ENCODE assay signal across 13 cellular contexts in the genomic region with DNA sequence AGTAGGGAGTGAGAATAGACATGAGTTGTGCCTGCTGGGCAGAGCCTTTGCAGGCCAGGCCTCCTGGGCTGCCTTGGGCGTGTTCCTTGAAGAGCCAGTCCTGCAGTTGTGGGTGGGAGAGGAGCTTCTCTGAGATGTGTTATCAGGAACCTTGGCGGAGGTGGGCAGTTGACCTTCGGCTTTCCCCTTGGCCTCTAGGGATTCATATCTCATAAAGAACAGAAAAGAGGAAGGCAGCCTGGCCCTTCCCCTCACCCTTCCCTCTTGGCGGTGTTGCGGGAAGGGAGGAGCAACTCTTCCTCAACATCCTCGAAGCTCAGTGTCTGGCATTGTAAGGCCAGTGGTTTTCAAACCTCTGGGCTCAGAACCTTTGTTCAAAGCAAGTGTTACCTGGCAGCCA. TPM values are rescaled to one million over a fixed set of nuclear protein-coding genes. Genes with fewer than 3 reads are reported as not detected.
A peak's percentile ranks its signal among the peaks of the same experiment; 100 is the strongest.
DNase-seq lines count a peak whose midpoint lies in the region; ATAC-seq and TF ChIP-seq lines count a peak whose summit lies in the region.
"Had no signal": no experiment of that assay in that cellular context is flagged by ENCODE, and none has a peak within 500 bp of the region (broad histone marks: within the 10 kb centered on the region; RNA-seq: fewer than 3 reads in every experiment).

No MANE protein-coding gene starts in this region.

- no peak for TF ChIP-seq CTCF in CD14-positive monocyte (IDR thresholded peaks at IDR 0.05)
- TF ChIP-seq CTCF in NB4 (IDR thresholded peaks at IDR 0.05; ENCODE audit: low read depth, low read length): no peak
- TF ChIP-seq CTCF in dorsolateral prefrontal cortex (IDR thresholded peaks at IDR 0.05 in 54 of 56, conservative IDR thresholded peaks at IDR 0.05 in 2 of 56; ENCODE audit: low read depth in 1 of 56, partially characterized antibody in 56 of 56): no peak
- TF ChIP-seq CTCF in WERI-Rb-1 (IDR thresholded peaks at IDR 0.05; ENCODE audit: low read depth, low read length): no peak

- DNase-seq in CD14-positive monocyte (ENCODE audit: low spot score): peak; percentile 68
- peak; percentile 78 for DNase-seq in NB4 (ENCODE audit: low read depth)
- DNase-seq in caudate nucleus (lab: John Stamatoyannopoulos, UW): no peak
- DNase-seq in dorsolateral prefrontal cortex: no peak
- DNase-seq in WERI-Rb-1: no peak
- DNase-seq in COLO668 (lab: John Stamatoyannopoulos, UW; ENCODE audit: unreplicated experiment): no peak
- DNase-seq: activated CD4-positive, alpha-beta T cell treated with anti-CD3 and anti-CD28 coated beads, Interleukin-2, amount 50 U/mL, for 4 hours; NCI-H446 had no signal

- H3K27ac ChIP-seq in caudate nucleus (ENCODE audit: low read depth, low read length) (peak overlapping the region; percentile 5), muscle layer of colon (ENCODE audit: low read depth, low read length) (peak overlapping the region; percentile 31), dorsolateral prefrontal cortex (no peak overlapping the region), WERI-Rb-1 (no peak overlapping the region)
- H3K27ac ChIP-seq: suprapubic skin had no signal

- no peaks in the 10 kb centered on the region for H3K9me3 ChIP-seq in muscle layer of colon (ENCODE audit: low read length)
- H3K9me3 ChIP-seq in WERI-Rb-1 (ENCODE audit: severe bottlenecking): no peaks in the 10 kb centered on the region
- H3K9me3 ChIP-seq: suprapubic skin had no signal

- no peak overlapping the region for H3K4me3 ChIP-seq in NB4 (ENCODE audit: low read depth, low read length)
- no peak overlapping the region for H3K4me3 ChIP-seq in muscle layer of colon (ENCODE audit: low read depth in 1 of 2, low read length in 2 of 2)
- H3K4me3 ChIP-seq in dorsolateral prefrontal cortex: no peak overlapping the region
- no peak overlapping the region for H3K4me3 ChIP-seq in WERI-Rb-1 (ENCODE audit: low read depth, low read length)
- H3K4me3 ChIP-seq: coronary artery, suprapubic skin had no signal

- peak overlapping the region; percentile 47 to 72 for H3K4me3 Mint-ChIP-seq in CD14-positive monocyte
- H3K4me3 Mint-ChIP-seq: T-helper 2 cell treated with Interferon-gamma antibody and Interleukin-4, amounts not matched to agents 5 μg/mL and 100 μg/mL, for 36 hours had no signal

- H3K27me3 ChIP-seq in muscle layer of colon (ENCODE audit: control insufficient read depth in 1 of 2, insufficient read depth in 2 of 2, low read length in 2 of 2) (no peaks in the 10 kb centered on the region), dorsolateral prefrontal cortex (no peaks in the 10 kb centered on the region), WERI-Rb-1 (ENCODE audit: insufficient read depth, low read depth, severe bottlenecking) (no peaks in the 10 kb centered on the region)
- H3K27me3 ChIP-seq: suprapubic skin had no signal

- H3K9ac ChIP-seq in muscle layer of colon (ENCODE audit: low read length): no peak overlapping the region

- H3K9me3 Mint-ChIP-seq in CD14-positive monocyte: peaks cover 0 to 6% (median 0%) of the 10 kb centered on the region in 7 donors
- H3K9me3 Mint-ChIP-seq: T-helper 2 cell treated with Interferon-gamma antibody and Interleukin-4, amounts not matched to agents 5 μg/mL and 100 μg/mL, for 36 hours had no signal

- H3K27me3 Mint-ChIP-seq in CD14-positive monocyte (ENCODE audit: low read depth in 3 of 3): peaks cover 0 to 6% (median 0%) of the 10 kb centered on the region in 3 donors

- no peak for ATAC-seq in GM21360 (IDR thresholded peaks at IDR 0.05; ENCODE audit: unreplicated experiment)

- H3K4me1 ChIP-seq in muscle layer of colon (ENCODE audit: insufficient read depth, low read length): peaks cover 61% of the 10 kb centered on the region

- intact Hi-C loops in CD14-positive monocyte (cut with micrococcal nuclease): loop anchor here (5.0 to 10.0 kb wide), 8 partner anchors 40 to 222 kb away; no protein-coding TSS in a partner anchor
- intact Hi-C loops in dorsolateral prefrontal cortex (cut with DNase I): no loop called here

- peaks cover 16 to 32% of the 10 kb centered on the region in 2 donors for H3K36me3 Mint-ChIP-seq in CD14-positive monocyte

- H3K27ac Mint-ChIP-seq in CD14-positive monocyte: peak overlapping the region; percentile 90 to 97 (median 96)
- H3K27ac Mint-ChIP-seq: T-helper 2 cell treated with Interferon-gamma antibody and Interleukin-4, amounts not matched to agents 5 μg/mL and 100 μg/mL, for 36 hours had no signal

- H3K36me3 ChIP-seq in muscle layer of colon (ENCODE audit: insufficient read depth, low read length) (no peaks in the 10 kb centered on the region), WERI-Rb-1 (peaks cover under 1% of the 10 kb centered on the region; the same call in 1 of the 2 replicates)
- H3K36me3 ChIP-seq: suprapubic skin had no signal

- TF ChIP-seq POLR2A in NB4 (IDR thresholded peaks at IDR 0.05; ENCODE audit: extremely low read depth, insufficient read length): no peak

- peaks cover 61% of the 10 kb centered on the region for H3K4me1 Mint-ChIP-seq in CD14-positive monocyte

RNA-seq across cellular contexts. Expression of gene DAPK1, which starts 59.2 kb away (rescaled TPM):
- 10 to 100 TPM; 24.1 to 44.4 TPM for polyA plus RNA-seq in CD14-positive monocyte
- total RNA-seq in dorsolateral prefrontal cortex: 100 to 1,000 TPM in 112 of 120 experiments, 10 to 100 TPM in 8; 51.6 to 223 (median 138) TPM

Comparison
In these comparisons a context has a peak if more than half of its experiments do, and no peak if none do; other contexts are left out.
1. DNase-seq: peak in CD14-positive monocyte (single experiment) and NB4 (single experiment); none in caudate nucleus (0 of 61), dorsolateral prefrontal cortex (0 of 10), WERI-Rb-1 (single experiment) and COLO668 (single experiment).
2. H3K27ac ChIP-seq: peak in caudate nucleus (single experiment) and muscle layer of colon (single experiment); none in dorsolateral prefrontal cortex (0 of 59) and WERI-Rb-1 (single experiment).
3. intact Hi-C loops: an anchor here in CD14-positive monocyte (5.0 to 10.0 kb wide); none called in dorsolateral prefrontal cortex.